In the genomic region with DNA sequence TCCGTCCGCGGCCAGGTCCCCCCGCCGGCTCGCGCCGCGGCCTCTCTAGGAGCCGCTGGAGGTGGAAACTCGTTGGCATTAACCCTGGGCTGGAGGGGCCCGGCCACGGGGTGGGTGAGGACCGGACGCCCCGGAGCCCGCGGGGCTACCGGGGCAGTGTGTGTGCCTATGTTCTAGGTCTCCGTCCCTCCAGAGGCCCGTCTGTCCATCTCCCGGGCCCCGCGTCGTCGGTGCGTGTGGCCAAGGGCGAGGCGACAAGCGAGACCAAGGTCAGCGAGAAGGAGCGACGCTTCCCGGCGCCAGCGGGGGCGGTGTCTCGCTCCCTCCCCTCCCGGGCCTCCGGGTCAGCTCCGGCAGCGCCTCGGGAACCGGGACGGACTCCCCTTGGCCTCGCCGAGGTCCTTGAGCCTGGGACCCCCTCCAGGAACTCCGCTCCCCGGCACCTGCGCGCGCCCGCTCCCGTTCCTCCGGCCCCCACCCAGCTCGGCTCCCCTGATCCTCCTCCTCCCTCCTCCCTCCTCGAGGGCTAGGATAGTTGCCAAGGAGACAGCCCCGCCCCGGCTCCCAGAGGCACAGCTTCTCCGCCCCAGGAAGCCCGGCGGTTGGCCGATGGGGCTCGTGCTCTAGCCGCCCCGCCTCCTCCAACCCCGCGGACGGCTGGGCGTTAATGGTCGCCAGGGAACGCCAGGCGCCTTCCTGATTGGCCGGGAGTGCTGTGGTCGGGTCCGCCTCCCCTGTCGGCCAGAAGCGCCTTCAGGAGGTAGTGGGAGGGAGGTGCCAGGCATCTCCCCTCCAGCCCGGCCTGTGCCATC, we compare ENCODE assay signal across 1 cellular context.
TF ChIP-seq lines count a peak whose summit lies in the region.

No MANE protein-coding gene starts in this region.

TF ChIP-seq in HepG2, 621 proteins besides CTCF, POLR2A, EP300 and RAD21 (continues in another document):
- TF ChIP-seq PAF1 (CRISPR knock-in tag; IDR thresholded peaks at IDR 0.05) (no peak), UBTF (CRISPR knock-in tag; IDR thresholded peaks at IDR 0.05) (peak; percentile 77), RBM39 (IDR thresholded peaks at IDR 0.05; ENCODE audit: low read depth, low read length, poor library complexity, severe bottlenecking) (peak; percentile 95), ZNF232 (CRISPR knock-in tag; IDR thresholded peaks at IDR 0.05; ENCODE audit: borderline replicate concordance) (peak; percentile 61; the same call in 1 of the 2 replicates), U2AF1 (optimal IDR thresholded peaks at IDR 0.05; ENCODE audit: low read depth, low read length) (peak; percentile 41), FLYWCH1 (CRISPR knock-in tag; IDR thresholded peaks at IDR 0.05) (0 out of 2 replicates have a peak, but pooled peaks have one; percentile 49), AGO1 (IDR thresholded peaks at IDR 0.05; ENCODE audit: low read depth, low read length, poor library complexity, severe bottlenecking) (peak; percentile 94), ZBTB34 (CRISPR knock-in tag; IDR thresholded peaks at IDR 0.05) (no peak), ZNF770 (CRISPR knock-in tag; IDR thresholded peaks at IDR 0.05) (peak; percentile 76), POLR2G (IDR thresholded peaks at IDR 0.05; ENCODE audit: low read depth, low read length) (peak; percentile 91), TFDP2 (CRISPR knock-in tag; IDR thresholded peaks at IDR 0.05) (peak; percentile 44; the same call in 1 of the 2 replicates), ZNF678 (CRISPR knock-in tag; IDR thresholded peaks at IDR 0.05) (peak; percentile 26; the same call in 1 of the 2 replicates), HDAC2 (CRISPR knock-in tag; IDR thresholded peaks at IDR 0.05) (peak; percentile 16; the same call in 1 of the 2 replicates), MEIS1 (CRISPR knock-in tag; IDR thresholded peaks at IDR 0.05; ENCODE audit: borderline replicate concordance) (peak; percentile 27; the same call in 1 of the 2 replicates), TAF1 (CRISPR knock-in tag; IDR thresholded peaks at IDR 0.05) (peak; percentile 71), ZBTB39 (CRISPR knock-in tag; IDR thresholded peaks at IDR 0.05) (0 out of 2 replicates have a peak, but pooled peaks have one; percentile 36), THAP11 (CRISPR knock-in tag; IDR thresholded peaks at IDR 0.05) (peak; percentile 79), ZNF616 (CRISPR knock-in tag; IDR thresholded peaks at IDR 0.05; ENCODE audit: low read depth) (peak; percentile 62; the same call in 1 of the 2 replicates), ZNF850 (CRISPR knock-in tag; conservative IDR thresholded peaks at IDR 0.05) (0 out of 2 replicates have a peak, but pooled peaks have one; percentile 3), SAP130 (CRISPR knock-in tag; IDR thresholded peaks at IDR 0.05; ENCODE audit: low read depth) (peak; percentile 90), ZNF687 (CRISPR knock-in tag; IDR thresholded peaks at IDR 0.05) (peak; percentile 78), ZNF3 (CRISPR knock-in tag; IDR thresholded peaks at IDR 0.05) (no peak), DMAP1 (CRISPR knock-in tag; IDR thresholded peaks at IDR 0.05) (peak; percentile 84), FOSL2 (CRISPR knock-in tag; IDR thresholded peaks at IDR 0.05) (peak; percentile 1; the same call in 1 of the 2 replicates), REPIN1 (CRISPR knock-in tag; IDR thresholded peaks at IDR 0.05; ENCODE audit: borderline replicate concordance, low read depth) (no peak; the same call in 1 of the 2 replicates), TBL1XR1 (IDR thresholded peaks at IDR 0.05; ENCODE audit: borderline replicate concordance, low read length, partially characterized antibody) (peak; percentile 53), ZNF30 (CRISPR knock-in tag; IDR thresholded peaks at IDR 0.05) (no peak), RARG (CRISPR knock-in tag; IDR thresholded peaks at IDR 0.05; ENCODE audit: low read depth) (no peak), RBFOX2 (IDR thresholded peaks at IDR 0.05; ENCODE audit: low read depth, low read length) (peak; percentile 94), CC2D1A (CRISPR knock-in tag; IDR thresholded peaks at IDR 0.05) (0 out of 2 replicates have a peak, but pooled peaks have one; percentile 28), ZNF75D (CRISPR knock-in tag; IDR thresholded peaks at IDR 0.05; ENCODE audit: borderline replicate concordance) (no peak), SIX4 (CRISPR knock-in tag; IDR thresholded peaks at IDR 0.05) (peak; percentile 19; the same call in 1 of the 2 replicates), HOXA7 (CRISPR knock-in tag; IDR thresholded peaks at IDR 0.05) (no peak), MAFF (IDR thresholded peaks at IDR 0.05; ENCODE audit: low read depth, low read length) (no peak)
- TF ChIP-seq, protein P1, sequence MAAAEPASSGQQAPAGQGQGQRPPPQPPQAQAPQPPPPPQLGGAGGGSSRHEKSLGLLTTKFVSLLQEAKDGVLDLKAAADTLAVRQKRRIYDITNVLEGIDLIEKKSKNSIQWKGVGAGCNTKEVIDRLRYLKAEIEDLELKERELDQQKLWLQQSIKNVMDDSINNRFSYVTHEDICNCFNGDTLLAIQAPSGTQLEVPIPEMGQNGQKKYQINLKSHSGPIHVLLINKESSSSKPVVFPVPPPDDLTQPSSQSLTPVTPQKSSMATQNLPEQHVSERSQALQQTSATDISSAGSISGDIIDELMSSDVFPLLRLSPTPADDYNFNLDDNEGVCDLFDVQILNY (CRISPR knock-in tag; conservative IDR thresholded peaks at IDR 0.05), result no peak
- TF ChIP-seq, protein P2, sequence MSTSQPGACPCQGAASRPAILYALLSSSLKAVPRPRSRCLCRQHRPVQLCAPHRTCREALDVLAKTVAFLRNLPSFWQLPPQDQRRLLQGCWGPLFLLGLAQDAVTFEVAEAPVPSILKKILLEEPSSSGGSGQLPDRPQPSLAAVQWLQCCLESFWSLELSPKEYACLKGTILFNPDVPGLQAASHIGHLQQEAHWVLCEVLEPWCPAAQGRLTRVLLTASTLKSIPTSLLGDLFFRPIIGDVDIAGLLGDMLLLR (CRISPR knock-in tag; IDR thresholded peaks at IDR 0.05), result peak; percentile 80; the same call in 1 of the 2 replicates
- TF ChIP-seq, protein P3, sequence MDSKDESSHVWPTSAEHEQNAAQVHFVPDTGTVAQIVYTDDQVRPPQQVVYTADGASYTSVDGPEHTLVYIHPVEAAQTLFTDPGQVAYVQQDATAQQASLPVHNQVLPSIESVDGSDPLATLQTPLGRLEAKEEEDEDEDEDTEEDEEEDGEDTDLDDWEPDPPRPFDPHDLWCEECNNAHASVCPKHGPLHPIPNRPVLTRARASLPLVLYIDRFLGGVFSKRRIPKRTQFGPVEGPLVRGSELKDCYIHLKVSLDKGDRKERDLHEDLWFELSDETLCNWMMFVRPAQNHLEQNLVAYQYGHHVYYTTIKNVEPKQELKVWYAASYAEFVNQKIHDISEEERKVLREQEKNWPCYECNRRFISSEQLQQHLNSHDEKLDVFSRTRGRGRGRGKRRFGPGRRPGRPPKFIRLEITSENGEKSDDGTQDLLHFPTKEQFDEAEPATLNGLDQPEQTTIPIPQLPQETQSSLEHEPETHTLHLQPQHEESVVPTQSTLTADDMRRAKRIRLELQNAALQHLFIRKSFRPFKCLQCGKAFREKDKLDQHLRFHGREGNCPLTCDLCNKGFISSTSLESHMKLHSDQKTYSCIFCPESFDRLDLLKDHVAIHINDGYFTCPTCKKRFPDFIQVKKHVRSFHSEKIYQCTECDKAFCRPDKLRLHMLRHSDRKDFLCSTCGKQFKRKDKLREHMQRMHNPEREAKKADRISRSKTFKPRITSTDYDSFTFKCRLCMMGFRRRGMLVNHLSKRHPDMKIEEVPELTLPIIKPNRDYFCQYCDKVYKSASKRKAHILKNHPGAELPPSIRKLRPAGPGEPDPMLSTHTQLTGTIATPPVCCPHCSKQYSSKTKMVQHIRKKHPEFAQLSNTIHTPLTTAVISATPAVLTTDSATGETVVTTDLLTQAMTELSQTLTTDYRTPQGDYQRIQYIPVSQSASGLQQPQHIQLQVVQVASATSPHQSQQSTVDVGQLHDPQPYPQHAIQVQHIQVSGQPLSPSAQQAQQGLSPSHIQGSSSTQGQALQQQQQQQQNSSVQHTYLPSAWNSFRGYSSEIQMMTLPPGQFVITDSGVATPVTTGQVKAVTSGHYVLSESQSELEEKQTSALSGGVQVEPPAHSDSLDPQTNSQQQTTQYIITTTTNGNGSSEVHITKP (CRISPR knock-in tag; IDR thresholded peaks at IDR 0.05; ENCODE audit: low read depth), result peak; percentile 56
